Comparison of ENCODE assay signal across 1 cellular context in the genomic region with DNA sequence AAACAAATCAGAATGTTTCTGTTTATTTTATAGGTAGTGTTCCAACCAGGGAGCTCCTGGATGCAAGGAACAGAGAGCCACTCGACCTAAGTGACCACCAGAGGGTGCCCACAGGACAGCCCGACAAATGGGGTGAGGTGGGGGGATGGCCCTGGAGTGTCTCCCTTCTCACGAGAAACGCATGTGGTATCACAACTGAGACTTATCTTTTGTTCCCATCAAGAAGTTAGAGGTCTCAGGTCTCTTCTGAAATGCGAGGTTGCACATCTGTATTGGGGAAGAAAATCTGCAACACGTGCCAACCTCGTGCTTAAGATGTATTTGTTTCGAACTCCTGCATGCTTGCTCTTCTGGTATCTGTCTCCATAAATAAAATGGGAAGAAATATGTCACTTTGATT.
TF ChIP-seq lines count a peak whose summit lies in the region.

No MANE protein-coding gene starts in this region.

TF ChIP-seq in HepG2, 621 proteins besides CTCF, POLR2A, EP300 and RAD21 (continued from another document and continues in another):
- TF ChIP-seq GABPA (IDR thresholded peaks at IDR 0.05; ENCODE audit: low read depth, low read length) (no peak), GABPA (CRISPR knock-in tag; IDR thresholded peaks at IDR 0.05; ENCODE audit: low read depth) (no peak), DBP (CRISPR knock-in tag; IDR thresholded peaks at IDR 0.05; ENCODE audit: not compliant biosample characterization) (no peak), ZNF776 (CRISPR knock-in tag; IDR thresholded peaks at IDR 0.05) (no peak), ZNF615 (CRISPR knock-in tag; IDR thresholded peaks at IDR 0.05; ENCODE audit: borderline replicate concordance) (no peak), STAG1 (CRISPR knock-in tag; IDR thresholded peaks at IDR 0.05) (peak; percentile 98), SRSF4 (IDR thresholded peaks at IDR 0.05; ENCODE audit: low read depth, low read length, poor library complexity, severe bottlenecking) (no peak), TBX3 (IDR thresholded peaks at IDR 0.05; ENCODE audit: borderline replicate concordance) (no peak), MIER2 (CRISPR knock-in tag; IDR thresholded peaks at IDR 0.05) (0 out of 2 replicates have a peak, but pooled peaks have one; percentile 42), ELF3 (CRISPR knock-in tag; IDR thresholded peaks at IDR 0.05) (peak; percentile 43; the same call in 1 of the 2 replicates), ZNF44 (CRISPR knock-in tag; IDR thresholded peaks at IDR 0.05) (no peak), KAT8 (CRISPR knock-in tag; IDR thresholded peaks at IDR 0.05) (no peak; the same call in 1 of the 2 replicates), ZNF609 (CRISPR knock-in tag; IDR thresholded peaks at IDR 0.05; ENCODE audit: borderline replicate concordance) (no peak), POLR2AphosphoS2 (IDR thresholded peaks at IDR 0.05; ENCODE audit: low read depth, low read length) (no peak), KDM5B (CRISPR knock-in tag; IDR thresholded peaks at IDR 0.05; ENCODE audit: borderline replicate concordance) (no peak), ZNF607 (CRISPR knock-in tag; IDR thresholded peaks at IDR 0.05; ENCODE audit: borderline replicate concordance) (no peak), SOX6 (IDR thresholded peaks at IDR 0.05) (no peak), SOX6 (CRISPR knock-in tag; IDR thresholded peaks at IDR 0.05) (no peak), MZF1 (CRISPR knock-in tag; IDR thresholded peaks at IDR 0.05; ENCODE audit: borderline replicate concordance) (no peak), ZNF687 (CRISPR knock-in tag; IDR thresholded peaks at IDR 0.05) (no peak; the same call in 1 of the 2 replicates), ZNF598 (CRISPR knock-in tag; IDR thresholded peaks at IDR 0.05; ENCODE audit: borderline replicate concordance) (no peak), NR2F1 (CRISPR knock-in tag; IDR thresholded peaks at IDR 0.05) (no peak), SMYD3 (CRISPR knock-in tag; IDR thresholded peaks at IDR 0.05) (no peak), GTF2F1 (IDR thresholded peaks at IDR 0.05; ENCODE audit: low read length) (no peak), SYNCRIP (IDR thresholded peaks at IDR 0.05; ENCODE audit: insufficient read depth, low read depth, low read length) (no peak), TBL1XR1 (IDR thresholded peaks at IDR 0.05; ENCODE audit: borderline replicate concordance, low read length, partially characterized antibody) (no peak), NFKBIZ (CRISPR knock-in tag; IDR thresholded peaks at IDR 0.05) (no peak), TRAFD1 (CRISPR knock-in tag; IDR thresholded peaks at IDR 0.05; ENCODE audit: borderline replicate concordance) (no peak), ZNF557 (CRISPR knock-in tag; IDR thresholded peaks at IDR 0.05) (no peak), ZNF672 (CRISPR knock-in tag; IDR thresholded peaks at IDR 0.05) (no peak), RFXANK (CRISPR knock-in tag; IDR thresholded peaks at IDR 0.05) (no peak)
- TF ChIP-seq, protein P1, sequence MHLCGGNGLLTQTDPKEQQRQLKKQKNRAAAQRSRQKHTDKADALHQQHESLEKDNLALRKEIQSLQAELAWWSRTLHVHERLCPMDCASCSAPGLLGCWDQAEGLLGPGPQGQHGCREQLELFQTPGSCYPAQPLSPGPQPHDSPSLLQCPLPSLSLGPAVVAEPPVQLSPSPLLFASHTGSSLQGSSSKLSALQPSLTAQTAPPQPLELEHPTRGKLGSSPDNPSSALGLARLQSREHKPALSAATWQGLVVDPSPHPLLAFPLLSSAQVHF (CRISPR knock-in tag; IDR thresholded peaks at IDR 0.05), result no peak
- TF ChIP-seq, protein P2, sequence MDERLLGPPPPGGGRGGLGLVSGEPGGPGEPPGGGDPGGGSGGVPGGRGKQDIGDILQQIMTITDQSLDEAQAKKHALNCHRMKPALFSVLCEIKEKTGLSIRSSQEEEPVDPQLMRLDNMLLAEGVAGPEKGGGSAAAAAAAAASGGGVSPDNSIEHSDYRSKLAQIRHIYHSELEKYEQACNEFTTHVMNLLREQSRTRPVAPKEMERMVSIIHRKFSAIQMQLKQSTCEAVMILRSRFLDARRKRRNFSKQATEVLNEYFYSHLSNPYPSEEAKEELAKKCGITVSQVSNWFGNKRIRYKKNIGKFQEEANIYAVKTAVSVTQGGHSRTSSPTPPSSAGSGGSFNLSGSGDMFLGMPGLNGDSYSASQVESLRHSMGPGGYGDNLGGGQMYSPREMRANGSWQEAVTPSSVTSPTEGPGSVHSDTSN (CRISPR knock-in tag; IDR thresholded peaks at IDR 0.05), result no peak
- TF ChIP-seq, protein P3, sequence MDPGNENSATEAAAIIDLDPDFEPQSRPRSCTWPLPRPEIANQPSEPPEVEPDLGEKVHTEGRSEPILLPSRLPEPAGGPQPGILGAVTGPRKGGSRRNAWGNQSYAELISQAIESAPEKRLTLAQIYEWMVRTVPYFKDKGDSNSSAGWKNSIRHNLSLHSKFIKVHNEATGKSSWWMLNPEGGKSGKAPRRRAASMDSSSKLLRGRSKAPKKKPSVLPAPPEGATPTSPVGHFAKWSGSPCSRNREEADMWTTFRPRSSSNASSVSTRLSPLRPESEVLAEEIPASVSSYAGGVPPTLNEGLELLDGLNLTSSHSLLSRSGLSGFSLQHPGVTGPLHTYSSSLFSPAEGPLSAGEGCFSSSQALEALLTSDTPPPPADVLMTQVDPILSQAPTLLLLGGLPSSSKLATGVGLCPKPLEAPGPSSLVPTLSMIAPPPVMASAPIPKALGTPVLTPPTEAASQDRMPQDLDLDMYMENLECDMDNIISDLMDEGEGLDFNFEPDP (CRISPR knock-in tag; conservative IDR thresholded peaks at IDR 0.05), result no peak
- TF ChIP-seq, protein P4, sequence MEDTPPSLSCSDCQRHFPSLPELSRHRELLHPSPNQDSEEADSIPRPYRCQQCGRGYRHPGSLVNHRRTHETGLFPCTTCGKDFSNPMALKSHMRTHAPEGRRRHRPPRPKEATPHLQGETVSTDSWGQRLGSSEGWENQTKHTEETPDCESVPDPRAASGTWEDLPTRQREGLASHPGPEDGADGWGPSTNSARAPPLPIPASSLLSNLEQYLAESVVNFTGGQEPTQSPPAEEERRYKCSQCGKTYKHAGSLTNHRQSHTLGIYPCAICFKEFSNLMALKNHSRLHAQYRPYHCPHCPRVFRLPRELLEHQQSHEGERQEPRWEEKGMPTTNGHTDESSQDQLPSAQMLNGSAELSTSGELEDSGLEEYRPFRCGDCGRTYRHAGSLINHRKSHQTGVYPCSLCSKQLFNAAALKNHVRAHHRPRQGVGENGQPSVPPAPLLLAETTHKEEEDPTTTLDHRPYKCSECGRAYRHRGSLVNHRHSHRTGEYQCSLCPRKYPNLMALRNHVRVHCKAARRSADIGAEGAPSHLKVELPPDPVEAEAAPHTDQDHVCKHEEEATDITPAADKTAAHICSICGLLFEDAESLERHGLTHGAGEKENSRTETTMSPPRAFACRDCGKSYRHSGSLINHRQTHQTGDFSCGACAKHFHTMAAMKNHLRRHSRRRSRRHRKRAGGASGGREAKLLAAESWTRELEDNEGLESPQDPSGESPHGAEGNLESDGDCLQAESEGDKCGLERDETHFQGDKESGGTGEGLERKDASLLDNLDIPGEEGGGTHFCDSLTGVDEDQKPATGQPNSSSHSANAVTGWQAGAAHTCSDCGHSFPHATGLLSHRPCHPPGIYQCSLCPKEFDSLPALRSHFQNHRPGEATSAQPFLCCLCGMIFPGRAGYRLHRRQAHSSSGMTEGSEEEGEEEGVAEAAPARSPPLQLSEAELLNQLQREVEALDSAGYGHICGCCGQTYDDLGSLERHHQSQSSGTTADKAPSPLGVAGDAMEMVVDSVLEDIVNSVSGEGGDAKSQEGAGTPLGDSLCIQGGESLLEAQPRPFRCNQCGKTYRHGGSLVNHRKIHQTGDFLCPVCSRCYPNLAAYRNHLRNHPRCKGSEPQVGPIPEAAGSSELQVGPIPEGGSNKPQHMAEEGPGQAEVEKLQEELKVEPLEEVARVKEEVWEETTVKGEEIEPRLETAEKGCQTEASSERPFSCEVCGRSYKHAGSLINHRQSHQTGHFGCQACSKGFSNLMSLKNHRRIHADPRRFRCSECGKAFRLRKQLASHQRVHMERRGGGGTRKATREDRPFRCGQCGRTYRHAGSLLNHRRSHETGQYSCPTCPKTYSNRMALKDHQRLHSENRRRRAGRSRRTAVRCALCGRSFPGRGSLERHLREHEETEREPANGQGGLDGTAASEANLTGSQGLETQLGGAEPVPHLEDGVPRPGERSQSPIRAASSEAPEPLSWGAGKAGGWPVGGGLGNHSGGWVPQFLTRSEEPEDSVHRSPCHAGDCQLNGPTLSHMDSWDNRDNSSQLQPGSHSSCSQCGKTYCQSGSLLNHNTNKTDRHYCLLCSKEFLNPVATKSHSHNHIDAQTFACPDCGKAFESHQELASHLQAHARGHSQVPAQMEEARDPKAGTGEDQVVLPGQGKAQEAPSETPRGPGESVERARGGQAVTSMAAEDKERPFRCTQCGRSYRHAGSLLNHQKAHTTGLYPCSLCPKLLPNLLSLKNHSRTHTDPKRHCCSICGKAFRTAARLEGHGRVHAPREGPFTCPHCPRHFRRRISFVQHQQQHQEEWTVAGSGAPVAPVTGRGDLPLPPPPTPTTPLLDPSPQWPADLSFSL (CRISPR knock-in tag; IDR thresholded peaks at IDR 0.05), result no peak
